Comparison of ENCODE assay signal across 1 cellular context in the genomic region with DNA sequence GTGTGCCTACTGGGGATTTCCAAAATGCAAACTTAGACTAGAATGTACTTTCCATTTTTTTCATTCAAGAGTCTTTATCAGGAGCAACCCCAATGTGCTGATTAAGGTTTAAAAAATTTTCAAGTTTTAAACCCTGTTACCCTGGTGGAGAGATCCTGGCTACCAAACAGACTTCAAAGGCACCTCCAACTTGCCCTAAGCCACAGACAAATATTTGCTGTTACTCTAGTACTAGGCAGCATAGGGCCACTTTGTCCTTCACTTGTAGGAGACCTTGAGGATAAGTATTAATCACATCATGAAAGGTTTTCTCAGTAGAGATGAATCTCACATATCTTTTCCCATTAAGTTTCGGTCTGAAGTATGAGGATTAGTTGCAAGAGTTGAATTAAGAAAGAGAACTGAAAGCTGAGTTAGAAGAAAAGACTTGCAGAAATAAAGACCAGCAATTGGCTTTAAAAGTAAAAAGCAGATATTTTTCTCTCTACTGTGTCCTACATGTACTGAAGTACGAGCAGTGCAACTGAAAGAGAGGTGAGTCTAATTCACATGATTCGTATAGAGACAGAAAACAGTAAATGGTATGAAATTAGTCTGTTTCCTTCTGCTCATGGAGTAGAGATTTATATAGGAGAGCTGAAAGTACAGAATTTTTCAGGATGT.
TF ChIP-seq lines count a peak whose summit lies in the region.

No MANE protein-coding gene starts in this region.

TF ChIP-seq in HepG2, 621 proteins besides CTCF, POLR2A, EP300 and RAD21 (continued from another document and continues in another):
- TF ChIP-seq, protein P1, sequence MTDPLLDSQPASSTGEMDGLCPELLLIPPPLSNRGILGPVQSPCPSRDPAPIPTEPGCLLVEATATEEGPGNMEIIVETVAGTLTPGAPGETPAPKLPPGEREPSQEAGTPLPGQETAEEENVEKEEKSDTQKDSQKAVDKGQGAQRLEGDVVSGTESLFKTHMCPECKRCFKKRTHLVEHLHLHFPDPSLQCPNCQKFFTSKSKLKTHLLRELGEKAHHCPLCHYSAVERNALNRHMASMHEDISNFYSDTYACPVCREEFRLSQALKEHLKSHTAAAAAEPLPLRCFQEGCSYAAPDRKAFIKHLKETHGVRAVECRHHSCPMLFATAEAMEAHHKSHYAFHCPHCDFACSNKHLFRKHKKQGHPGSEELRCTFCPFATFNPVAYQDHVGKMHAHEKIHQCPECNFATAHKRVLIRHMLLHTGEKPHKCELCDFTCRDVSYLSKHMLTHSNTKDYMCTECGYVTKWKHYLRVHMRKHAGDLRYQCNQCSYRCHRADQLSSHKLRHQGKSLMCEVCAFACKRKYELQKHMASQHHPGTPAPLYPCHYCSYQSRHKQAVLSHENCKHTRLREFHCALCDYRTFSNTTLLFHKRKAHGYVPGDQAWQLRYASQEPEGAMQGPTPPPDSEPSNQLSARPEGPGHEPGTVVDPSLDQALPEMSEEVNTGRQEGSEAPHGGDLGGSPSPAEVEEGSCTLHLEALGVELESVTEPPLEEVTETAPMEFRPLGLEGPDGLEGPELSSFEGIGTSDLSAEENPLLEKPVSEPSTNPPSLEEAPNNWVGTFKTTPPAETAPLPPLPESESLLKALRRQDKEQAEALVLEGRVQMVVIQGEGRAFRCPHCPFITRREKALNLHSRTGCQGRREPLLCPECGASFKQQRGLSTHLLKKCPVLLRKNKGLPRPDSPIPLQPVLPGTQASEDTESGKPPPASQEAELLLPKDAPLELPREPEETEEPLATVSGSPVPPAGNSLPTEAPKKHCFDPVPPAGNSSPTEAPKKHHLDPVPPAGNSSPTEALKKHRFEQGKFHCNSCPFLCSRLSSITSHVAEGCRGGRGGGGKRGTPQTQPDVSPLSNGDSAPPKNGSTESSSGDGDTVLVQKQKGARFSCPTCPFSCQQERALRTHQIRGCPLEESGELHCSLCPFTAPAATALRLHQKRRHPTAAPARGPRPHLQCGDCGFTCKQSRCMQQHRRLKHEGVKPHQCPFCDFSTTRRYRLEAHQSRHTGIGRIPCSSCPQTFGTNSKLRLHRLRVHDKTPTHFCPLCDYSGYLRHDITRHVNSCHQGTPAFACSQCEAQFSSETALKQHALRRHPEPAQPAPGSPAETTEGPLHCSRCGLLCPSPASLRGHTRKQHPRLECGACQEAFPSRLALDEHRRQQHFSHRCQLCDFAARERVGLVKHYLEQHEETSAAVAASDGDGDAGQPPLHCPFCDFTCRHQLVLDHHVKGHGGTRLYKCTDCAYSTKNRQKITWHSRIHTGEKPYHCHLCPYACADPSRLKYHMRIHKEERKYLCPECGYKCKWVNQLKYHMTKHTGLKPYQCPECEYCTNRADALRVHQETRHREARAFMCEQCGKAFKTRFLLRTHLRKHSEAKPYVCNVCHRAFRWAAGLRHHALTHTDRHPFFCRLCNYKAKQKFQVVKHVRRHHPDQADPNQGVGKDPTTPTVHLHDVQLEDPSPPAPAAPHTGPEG (CRISPR knock-in tag; IDR thresholded peaks at IDR 0.05): no peak
- TF ChIP-seq ELF3 (CRISPR knock-in tag; IDR thresholded peaks at IDR 0.05): peak; percentile 66
- 0 out of 2 replicates have a peak, but pooled peaks have one; percentile 48 for TF ChIP-seq ZNF747 (CRISPR knock-in tag; IDR thresholded peaks at IDR 0.05; ENCODE audit: borderline replicate concordance)
- TF ChIP-seq SPEN (CRISPR knock-in tag; IDR thresholded peaks at IDR 0.05; ENCODE audit: low read depth): no peak
- peak; percentile 52; the same call in 1 of the 2 replicates for TF ChIP-seq HOXA3 (CRISPR knock-in tag; IDR thresholded peaks at IDR 0.05)
- TF ChIP-seq E2F1 (CRISPR knock-in tag; IDR thresholded peaks at IDR 0.05): no peak
- no peak for TF ChIP-seq TBP (CRISPR knock-in tag; IDR thresholded peaks at IDR 0.05)
- TF ChIP-seq ZNF143 (CRISPR knock-in tag; IDR thresholded peaks at IDR 0.05): no peak
- TF ChIP-seq KLF11 (CRISPR knock-in tag; IDR thresholded peaks at IDR 0.05): peak; percentile 80
- TF ChIP-seq, protein P2, sequence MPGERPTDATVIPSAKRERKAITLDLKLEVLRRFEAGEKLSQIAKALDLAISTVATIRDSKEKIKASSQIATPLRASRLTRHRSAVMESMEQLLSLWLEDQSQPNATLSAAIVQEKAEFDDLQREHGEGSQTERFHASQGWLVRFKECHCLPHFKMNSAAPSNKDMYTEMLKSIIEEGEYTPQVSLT (CRISPR knock-in tag; IDR thresholded peaks at IDR 0.05; ENCODE audit: borderline replicate concordance, low read depth): no peak
- peak; percentile 91 for TF ChIP-seq MED13 (CRISPR knock-in tag; IDR thresholded peaks at IDR 0.05)
- TF ChIP-seq ZBTB37 (CRISPR knock-in tag; IDR thresholded peaks at IDR 0.05): no peak
- no peak for TF ChIP-seq ZNF543 (CRISPR knock-in tag; IDR thresholded peaks at IDR 0.05)
- TF ChIP-seq, protein P3, sequence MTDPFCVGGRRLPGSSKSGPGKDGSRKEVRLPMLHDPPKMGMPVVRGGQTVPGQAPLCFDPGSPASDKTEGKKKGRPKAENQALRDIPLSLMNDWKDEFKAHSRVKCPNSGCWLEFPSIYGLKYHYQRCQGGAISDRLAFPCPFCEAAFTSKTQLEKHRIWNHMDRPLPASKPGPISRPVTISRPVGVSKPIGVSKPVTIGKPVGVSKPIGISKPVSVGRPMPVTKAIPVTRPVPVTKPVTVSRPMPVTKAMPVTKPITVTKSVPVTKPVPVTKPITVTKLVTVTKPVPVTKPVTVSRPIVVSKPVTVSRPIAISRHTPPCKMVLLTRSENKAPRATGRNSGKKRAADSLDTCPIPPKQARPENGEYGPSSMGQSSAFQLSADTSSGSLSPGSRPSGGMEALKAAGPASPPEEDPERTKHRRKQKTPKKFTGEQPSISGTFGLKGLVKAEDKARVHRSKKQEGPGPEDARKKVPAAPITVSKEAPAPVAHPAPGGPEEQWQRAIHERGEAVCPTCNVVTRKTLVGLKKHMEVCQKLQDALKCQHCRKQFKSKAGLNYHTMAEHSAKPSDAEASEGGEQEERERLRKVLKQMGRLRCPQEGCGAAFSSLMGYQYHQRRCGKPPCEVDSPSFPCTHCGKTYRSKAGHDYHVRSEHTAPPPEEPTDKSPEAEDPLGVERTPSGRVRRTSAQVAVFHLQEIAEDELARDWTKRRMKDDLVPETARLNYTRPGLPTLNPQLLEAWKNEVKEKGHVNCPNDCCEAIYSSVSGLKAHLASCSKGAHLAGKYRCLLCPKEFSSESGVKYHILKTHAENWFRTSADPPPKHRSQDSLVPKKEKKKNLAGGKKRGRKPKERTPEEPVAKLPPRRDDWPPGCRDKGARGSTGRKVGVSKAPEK (CRISPR knock-in tag; IDR thresholded peaks at IDR 0.05; ENCODE audit: borderline replicate concordance): no peak
- no peak for TF ChIP-seq ZNF232 (CRISPR knock-in tag; IDR thresholded peaks at IDR 0.05; ENCODE audit: borderline replicate concordance)
- TF ChIP-seq MXD4 (CRISPR knock-in tag; IDR thresholded peaks at IDR 0.05): peak; percentile 56; the same call in 1 of the 2 replicates
- TF ChIP-seq, protein P4, sequence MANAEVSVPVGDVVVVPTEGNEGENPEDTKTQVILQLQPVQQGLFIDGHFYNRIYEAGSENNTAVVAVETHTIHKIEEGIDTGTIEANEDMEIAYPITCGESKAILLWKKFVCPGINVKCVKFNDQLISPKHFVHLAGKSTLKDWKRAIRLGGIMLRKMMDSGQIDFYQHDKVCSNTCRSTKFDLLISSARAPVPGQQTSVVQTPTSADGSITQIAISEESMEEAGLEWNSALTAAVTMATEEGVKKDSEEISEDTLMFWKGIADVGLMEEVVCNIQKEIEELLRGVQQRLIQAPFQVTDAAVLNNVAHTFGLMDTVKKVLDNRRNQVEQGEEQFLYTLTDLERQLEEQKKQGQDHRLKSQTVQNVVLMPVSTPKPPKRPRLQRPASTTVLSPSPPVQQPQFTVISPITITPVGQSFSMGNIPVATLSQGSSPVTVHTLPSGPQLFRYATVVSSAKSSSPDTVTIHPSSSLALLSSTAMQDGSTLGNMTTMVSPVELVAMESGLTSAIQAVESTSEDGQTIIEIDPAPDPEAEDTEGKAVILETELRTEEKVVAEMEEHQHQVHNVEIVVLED (CRISPR knock-in tag; IDR thresholded peaks at IDR 0.05; ENCODE audit: borderline replicate concordance): no peak
- TF ChIP-seq ARID4A (CRISPR knock-in tag; IDR thresholded peaks at IDR 0.05; ENCODE audit: borderline replicate concordance): no peak; the same call in 1 of the 2 replicates
- no peak for TF ChIP-seq ZNF18 (CRISPR knock-in tag; IDR thresholded peaks at IDR 0.05; ENCODE audit: insufficient replicate concordance)
- no peak for TF ChIP-seq SOX6 (IDR thresholded peaks at IDR 0.05)
- peak; percentile 72 for TF ChIP-seq SOX6 (CRISPR knock-in tag; IDR thresholded peaks at IDR 0.05)
- no peak for TF ChIP-seq ZIK1 (CRISPR knock-in tag; IDR thresholded peaks at IDR 0.05; ENCODE audit: borderline replicate concordance, low read depth)
- TF ChIP-seq, protein P5, sequence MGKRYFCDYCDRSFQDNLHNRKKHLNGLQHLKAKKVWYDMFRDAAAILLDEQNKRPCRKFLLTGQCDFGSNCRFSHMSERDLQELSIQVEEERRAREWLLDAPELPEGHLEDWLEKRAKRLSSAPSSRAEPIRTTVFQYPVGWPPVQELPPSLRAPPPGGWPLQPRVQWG (CRISPR knock-in tag; IDR thresholded peaks at IDR 0.05; ENCODE audit: borderline replicate concordance, low read depth): no peak
- TF ChIP-seq ZNF607 (CRISPR knock-in tag; IDR thresholded peaks at IDR 0.05; ENCODE audit: borderline replicate concordance): 0 out of 2 replicates have a peak, but pooled peaks have one; percentile 36
- peak; percentile 85 for TF ChIP-seq PPARG (CRISPR knock-in tag; conservative IDR thresholded peaks at IDR 0.05)
- TF ChIP-seq ZNF652 (CRISPR knock-in tag; IDR thresholded peaks at IDR 0.05; ENCODE audit: borderline replicate concordance, low read depth): no peak
- TF ChIP-seq PTBP1 (IDR thresholded peaks at IDR 0.05; ENCODE audit: low read depth, low read length, poor library complexity, severe bottlenecking): no peak
- no peak for TF ChIP-seq ZNF782 (CRISPR knock-in tag; IDR thresholded peaks at IDR 0.05; ENCODE audit: borderline replicate concordance)
- TF ChIP-seq TFAP4 (IDR thresholded peaks at IDR 0.05; ENCODE audit: borderline replicate concordance, low read depth): no peak
- TF ChIP-seq ATF7 (IDR thresholded peaks at IDR 0.05): no peak
- TF ChIP-seq ATF7 (CRISPR knock-in tag; IDR thresholded peaks at IDR 0.05): no peak
- TF ChIP-seq ZNF781 (CRISPR knock-in tag; IDR thresholded peaks at IDR 0.05; ENCODE audit: borderline replicate concordance, not compliant biosample characterization): no peak
